1 cellular context compared by ENCODE assay signal in the genomic region with DNA sequence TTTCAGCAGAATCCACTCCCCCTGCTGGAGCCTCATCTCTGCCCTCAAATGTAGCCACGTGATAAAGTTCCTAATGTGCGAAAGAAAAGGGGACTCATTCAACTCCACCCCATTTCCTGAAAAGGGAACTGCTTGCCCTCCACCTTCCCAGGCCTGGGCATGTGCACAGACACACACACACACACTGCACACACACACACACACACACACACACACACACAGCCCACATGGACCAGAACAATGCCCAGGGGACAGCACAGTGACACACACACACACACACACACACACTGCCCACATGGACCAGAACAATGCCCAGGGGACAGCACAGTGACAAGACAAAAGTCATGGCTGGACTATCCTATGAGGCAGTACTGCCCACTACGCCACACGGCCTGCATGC.
TF ChIP-seq lines count a peak whose summit lies in the region.

No MANE protein-coding gene starts in this region.

TF ChIP-seq in GM23338, 12 proteins besides CTCF, POLR2A, EP300 and RAD21 (continued from another document):
- TF ChIP-seq STAT1 (IDR thresholded peaks at IDR 0.05; ENCODE audit: unreplicated experiment) (no peak), ZNF331 (CRISPR knock-in tag; IDR thresholded peaks at IDR 0.05; ENCODE audit: low read depth) (no peak), JUNB (IDR thresholded peaks at IDR 0.05; ENCODE audit: unreplicated experiment) (no peak), ZNF114 (CRISPR knock-in tag; IDR thresholded peaks at IDR 0.05) (no peak), EZH2 (IDR thresholded peaks at IDR 0.05; ENCODE audit: low read depth, unreplicated experiment) (no peak), EZH2phosphoT487 (IDR thresholded peaks at IDR 0.05; ENCODE audit: unreplicated experiment) (no peak), CREB1 (CRISPR knock-in tag; IDR thresholded peaks at IDR 0.05; ENCODE audit: low read depth) (no peak)
- TF ChIP-seq, protein P1, sequence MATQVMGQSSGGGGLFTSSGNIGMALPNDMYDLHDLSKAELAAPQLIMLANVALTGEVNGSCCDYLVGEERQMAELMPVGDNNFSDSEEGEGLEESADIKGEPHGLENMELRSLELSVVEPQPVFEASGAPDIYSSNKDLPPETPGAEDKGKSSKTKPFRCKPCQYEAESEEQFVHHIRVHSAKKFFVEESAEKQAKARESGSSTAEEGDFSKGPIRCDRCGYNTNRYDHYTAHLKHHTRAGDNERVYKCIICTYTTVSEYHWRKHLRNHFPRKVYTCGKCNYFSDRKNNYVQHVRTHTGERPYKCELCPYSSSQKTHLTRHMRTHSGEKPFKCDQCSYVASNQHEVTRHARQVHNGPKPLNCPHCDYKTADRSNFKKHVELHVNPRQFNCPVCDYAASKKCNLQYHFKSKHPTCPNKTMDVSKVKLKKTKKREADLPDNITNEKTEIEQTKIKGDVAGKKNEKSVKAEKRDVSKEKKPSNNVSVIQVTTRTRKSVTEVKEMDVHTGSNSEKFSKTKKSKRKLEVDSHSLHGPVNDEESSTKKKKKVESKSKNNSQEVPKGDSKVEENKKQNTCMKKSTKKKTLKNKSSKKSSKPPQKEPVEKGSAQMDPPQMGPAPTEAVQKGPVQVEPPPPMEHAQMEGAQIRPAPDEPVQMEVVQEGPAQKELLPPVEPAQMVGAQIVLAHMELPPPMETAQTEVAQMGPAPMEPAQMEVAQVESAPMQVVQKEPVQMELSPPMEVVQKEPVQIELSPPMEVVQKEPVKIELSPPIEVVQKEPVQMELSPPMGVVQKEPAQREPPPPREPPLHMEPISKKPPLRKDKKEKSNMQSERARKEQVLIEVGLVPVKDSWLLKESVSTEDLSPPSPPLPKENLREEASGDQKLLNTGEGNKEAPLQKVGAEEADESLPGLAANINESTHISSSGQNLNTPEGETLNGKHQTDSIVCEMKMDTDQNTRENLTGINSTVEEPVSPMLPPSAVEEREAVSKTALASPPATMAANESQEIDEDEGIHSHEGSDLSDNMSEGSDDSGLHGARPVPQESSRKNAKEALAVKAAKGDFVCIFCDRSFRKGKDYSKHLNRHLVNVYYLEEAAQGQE (IDR thresholded peaks at IDR 0.05; ENCODE audit: unreplicated experiment): no peak
- TF ChIP-seq, protein P2, sequence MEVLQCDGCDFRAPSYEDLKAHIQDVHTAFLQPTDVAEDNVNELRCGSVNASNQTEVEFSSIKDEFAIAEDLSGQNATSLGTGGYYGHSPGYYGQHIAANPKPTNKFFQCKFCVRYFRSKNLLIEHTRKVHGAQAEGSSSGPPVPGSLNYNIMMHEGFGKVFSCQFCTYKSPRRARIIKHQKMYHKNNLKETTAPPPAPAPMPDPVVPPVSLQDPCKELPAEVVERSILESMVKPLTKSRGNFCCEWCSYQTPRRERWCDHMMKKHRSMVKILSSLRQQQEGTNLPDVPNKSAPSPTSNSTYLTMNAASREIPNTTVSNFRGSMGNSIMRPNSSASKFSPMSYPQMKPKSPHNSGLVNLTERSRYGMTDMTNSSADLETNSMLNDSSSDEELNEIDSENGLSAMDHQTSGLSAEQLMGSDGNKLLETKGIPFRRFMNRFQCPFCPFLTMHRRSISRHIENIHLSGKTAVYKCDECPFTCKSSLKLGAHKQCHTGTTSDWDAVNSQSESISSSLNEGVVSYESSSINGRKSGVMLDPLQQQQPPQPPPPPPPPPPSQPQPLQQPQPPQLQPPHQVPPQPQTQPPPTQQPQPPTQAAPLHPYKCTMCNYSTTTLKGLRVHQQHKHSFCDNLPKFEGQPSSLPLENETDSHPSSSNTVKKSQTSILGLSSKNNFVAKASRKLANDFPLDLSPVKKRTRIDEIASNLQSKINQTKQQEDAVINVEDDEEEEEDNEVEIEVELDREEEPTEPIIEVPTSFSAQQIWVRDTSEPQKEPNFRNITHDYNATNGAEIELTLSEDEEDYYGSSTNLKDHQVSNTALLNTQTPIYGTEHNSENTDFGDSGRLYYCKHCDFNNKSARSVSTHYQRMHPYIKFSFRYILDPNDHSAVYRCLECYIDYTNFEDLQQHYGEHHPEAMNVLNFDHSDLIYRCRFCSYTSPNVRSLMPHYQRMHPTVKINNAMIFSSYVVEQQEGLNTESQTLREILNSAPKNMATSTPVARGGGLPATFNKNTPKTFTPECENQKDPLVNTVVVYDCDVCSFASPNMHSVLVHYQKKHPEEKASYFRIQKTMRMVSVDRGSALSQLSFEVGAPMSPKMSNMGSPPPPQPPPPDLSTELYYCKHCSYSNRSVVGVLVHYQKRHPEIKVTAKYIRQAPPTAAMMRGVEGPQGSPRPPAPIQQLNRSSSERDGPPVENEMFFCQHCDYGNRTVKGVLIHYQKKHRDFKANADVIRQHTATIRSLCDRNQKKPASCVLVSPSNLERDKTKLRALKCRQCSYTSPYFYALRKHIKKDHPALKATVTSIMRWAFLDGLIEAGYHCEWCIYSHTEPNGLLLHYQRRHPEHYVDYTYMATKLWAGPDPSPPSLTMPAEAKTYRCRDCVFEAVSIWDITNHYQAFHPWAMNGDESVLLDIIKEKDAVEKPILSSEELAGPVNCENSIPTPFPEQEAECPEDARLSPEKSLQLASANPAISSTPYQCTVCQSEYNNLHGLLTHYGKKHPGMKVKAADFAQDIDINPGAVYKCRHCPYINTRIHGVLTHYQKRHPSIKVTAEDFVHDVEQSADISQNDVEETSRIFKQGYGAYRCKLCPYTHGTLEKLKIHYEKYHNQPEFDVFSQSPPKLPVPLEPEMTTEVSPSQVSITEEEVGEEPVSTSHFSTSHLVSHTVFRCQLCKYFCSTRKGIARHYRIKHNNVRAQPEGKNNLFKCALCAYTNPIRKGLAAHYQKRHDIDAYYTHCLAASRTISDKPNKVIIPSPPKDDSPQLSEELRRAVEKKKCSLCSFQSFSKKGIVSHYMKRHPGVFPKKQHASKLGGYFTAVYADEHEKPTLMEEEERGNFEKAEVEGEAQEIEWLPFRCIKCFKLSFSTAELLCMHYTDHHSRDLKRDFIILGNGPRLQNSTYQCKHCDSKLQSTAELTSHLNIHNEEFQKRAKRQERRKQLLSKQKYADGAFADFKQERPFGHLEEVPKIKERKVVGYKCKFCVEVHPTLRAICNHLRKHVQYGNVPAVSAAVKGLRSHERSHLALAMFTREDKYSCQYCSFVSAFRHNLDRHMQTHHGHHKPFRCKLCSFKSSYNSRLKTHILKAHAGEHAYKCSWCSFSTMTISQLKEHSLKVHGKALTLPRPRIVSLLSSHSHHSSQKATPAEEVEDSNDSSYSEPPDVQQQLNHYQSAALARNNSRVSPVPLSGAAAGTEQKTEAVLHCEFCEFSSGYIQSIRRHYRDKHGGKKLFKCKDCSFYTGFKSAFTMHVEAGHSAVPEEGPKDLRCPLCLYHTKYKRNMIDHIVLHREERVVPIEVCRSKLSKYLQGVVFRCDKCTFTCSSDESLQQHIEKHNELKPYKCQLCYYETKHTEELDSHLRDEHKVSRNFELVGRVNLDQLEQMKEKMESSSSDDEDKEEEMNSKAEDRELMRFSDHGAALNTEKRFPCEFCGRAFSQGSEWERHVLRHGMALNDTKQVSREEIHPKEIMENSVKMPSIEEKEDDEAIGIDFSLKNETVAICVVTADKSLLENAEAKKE (CRISPR knock-in tag; IDR thresholded peaks at IDR 0.05): no peak
